ENCODE assay signal across 18 cellular contexts in the genomic region with DNA sequence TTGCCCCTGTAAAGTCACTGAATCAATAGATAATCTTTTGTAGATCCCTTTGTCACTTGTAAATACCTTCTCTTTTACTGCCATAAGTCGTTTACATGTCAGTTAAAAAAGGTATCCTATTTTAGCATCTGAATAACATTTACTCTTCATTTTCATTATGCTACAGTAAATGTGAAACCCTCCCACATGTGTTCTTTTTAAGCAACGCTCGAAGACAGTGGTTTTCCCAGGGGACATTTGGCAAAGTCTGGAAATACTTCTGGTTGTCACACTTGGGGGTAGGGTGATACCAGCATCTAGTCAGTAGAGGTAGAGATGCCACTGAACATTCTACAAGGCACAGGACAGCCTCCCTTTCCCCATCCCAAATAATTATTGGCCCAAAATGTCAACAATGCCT. TPM values are rescaled to one million over a fixed set of nuclear protein-coding genes. Genes with fewer than 3 reads are reported as not detected.
DNase-seq lines count a peak whose midpoint lies in the region; ATAC-seq and TF ChIP-seq lines count a peak whose summit lies in the region.
"Had no signal": no experiment of that assay in that cellular context is flagged by ENCODE, and none has a peak within 500 bp of the region (broad histone marks: within the 10 kb centered on the region; RNA-seq: fewer than 3 reads in every experiment).

No MANE protein-coding gene starts in this region.

- H3K4me3 ChIP-seq in GM12865 (ENCODE audit: low read depth, low read length): no peak overlapping the region
- H3K4me3 ChIP-seq in cardiac fibroblast (replicated peaks in 1 of 2; ENCODE audit: low read depth in 2 of 2, low read length in 2 of 2): no peak overlapping the region
- H3K4me3 ChIP-seq: cardiac muscle cell, mucosa of descending colon, pancreas, thoracic aorta had no signal

- peaks cover 8% of the 10 kb centered on the region for H3K4me1 Mint-ChIP-seq in activated CD4-positive, alpha-beta T cell treated with anti-CD3 and anti-CD28 coated beads, Interleukin-2, amount 10 ng/mL, durations not matched to agents 7 days and 5 days
- H3K4me1 Mint-ChIP-seq: endodermal cell had no signal

- CTCF ChIA-PET in activated CD4-positive, alpha-beta T cell treated with anti-CD3 and anti-CD28 coated beads, Interleukin-2, amount 10 ng/mL, durations not matched to agents 7 days and 5 days (lab: Charles Lee): no interaction called here

- DNase-seq in GM12865 (ENCODE audit: low read depth) (peak; percentile 50), cardiac fibroblast (ENCODE audit: low read depth in 2 of 2) (peak; percentile 7 to 54), NCI-H1105 (lab: John Stamatoyannopoulos, UW) (no peak), germinal center (ENCODE audit: low spot score) (no peak)
- DNase-seq in activated CD4-positive, alpha-beta T cell treated with anti-CD3 and anti-CD28 coated beads, Interleukin-2, amount 10 ng/mL, durations not matched to agents 7 days and 5 days: no peak
- DNase-seq: activated naive CD4-positive, alpha-beta T cell treated with Interleukin-2 at 50 U/mL for 16 hours; DMS79 treated with DMSO at 0.1 percent for 48 hours; endodermal cell; immature natural killer cell; mucosa of descending colon; NCI-H1092 treated with DMSO at 0.1 percent for 48 hours; pancreas had no signal

- H3K27me3 Mint-ChIP-seq in activated CD4-positive, alpha-beta T cell treated with anti-CD3 and anti-CD28 coated beads, Interleukin-2, amount 10 ng/mL, durations not matched to agents 7 days and 5 days: no peaks in the 10 kb centered on the region
- H3K27me3 Mint-ChIP-seq: IgD-negative memory B cell had no signal

- peak; percentile 75 for ATAC-seq in HG02759 (IDR thresholded peaks at IDR 0.05; ENCODE audit: unreplicated experiment)
- ATAC-seq in HG03565 (IDR thresholded peaks at IDR 0.05; ENCODE audit: unreplicated experiment): no peak
- ATAC-seq: mucosa of descending colon, pancreas had no signal

- H3K27ac ChIP-seq in 22Rv1: peak overlapping the region; percentile 14; the same call in 1 of the 2 replicates
- H3K27ac ChIP-seq: cardiac muscle cell, pancreas, thoracic aorta had no signal

- peaks cover 2% of the 10 kb centered on the region for H3K9me3 Mint-ChIP-seq in activated CD4-positive, alpha-beta T cell treated with anti-CD3 and anti-CD28 coated beads, Interleukin-2, amount 10 ng/mL, durations not matched to agents 7 days and 5 days
- H3K9me3 Mint-ChIP-seq: IgD-negative memory B cell, immature natural killer cell had no signal

- H3K4me3 Mint-ChIP-seq in activated CD4-positive, alpha-beta T cell treated with anti-CD3 and anti-CD28 coated beads, Interleukin-2, amount 10 ng/mL, durations not matched to agents 7 days and 5 days: no peak overlapping the region
- H3K4me3 Mint-ChIP-seq: endodermal cell, IgD-negative memory B cell, immature natural killer cell had no signal

- peaks cover 47% of the 10 kb centered on the region for H3K36me3 Mint-ChIP-seq in activated CD4-positive, alpha-beta T cell treated with anti-CD3 and anti-CD28 coated beads, Interleukin-2, amount 10 ng/mL, durations not matched to agents 7 days and 5 days (ENCODE audit: low read depth)

- H3K27ac Mint-ChIP-seq in activated CD4-positive, alpha-beta T cell treated with anti-CD3 and anti-CD28 coated beads, Interleukin-2, amount 10 ng/mL, durations not matched to agents 7 days and 5 days: no peak overlapping the region
- H3K27ac Mint-ChIP-seq: endodermal cell had no signal

- POLR2A ChIA-PET in activated CD4-positive, alpha-beta T cell treated with anti-CD3 and anti-CD28 coated beads, Interleukin-2, amount 10 ng/mL, durations not matched to agents 7 days and 5 days (lab: Charles Lee): no interaction called here

- no peak for TF ChIP-seq CTCF in 22Rv1 (IDR thresholded peaks at IDR 0.05)
- TF ChIP-seq CTCF in GM12865 (IDR thresholded peaks at IDR 0.05; ENCODE audit: insufficient read depth, low read depth, low read length, missing control alignments): no peak
- TF ChIP-seq CTCF in cardiac fibroblast (IDR thresholded peaks at IDR 0.05; ENCODE audit: low read depth, low read length): no peak

RNA-seq across cellular contexts. Expression of gene ATAD1, which starts 23.7 kb away (rescaled TPM):
- total RNA-seq in activated CD4-positive, alpha-beta T cell treated with anti-CD3 and anti-CD28 coated beads, Interleukin-2, amount 10 ng/mL, durations not matched to agents 7 days and 5 days: 10 to 100 TPM; 42.9 to 45.9 TPM

Comparison
In these comparisons a context has a peak if more than half of its experiments do, and no peak if none do; other contexts are left out.
1. DNase-seq: peak in GM12865 (single experiment) and cardiac fibroblast (2 of 2); none in NCI-H1105 (single experiment), activated CD4-positive, alpha-beta T cell treated with anti-CD3 and anti-CD28 coated beads, Interleukin-2, amount 10 ng/mL, durations not matched to agents 7 days and 5 days (single experiment) and germinal center (single experiment).